Comparison of ENCODE assay signal across 8 cellular contexts in the genomic region with DNA sequence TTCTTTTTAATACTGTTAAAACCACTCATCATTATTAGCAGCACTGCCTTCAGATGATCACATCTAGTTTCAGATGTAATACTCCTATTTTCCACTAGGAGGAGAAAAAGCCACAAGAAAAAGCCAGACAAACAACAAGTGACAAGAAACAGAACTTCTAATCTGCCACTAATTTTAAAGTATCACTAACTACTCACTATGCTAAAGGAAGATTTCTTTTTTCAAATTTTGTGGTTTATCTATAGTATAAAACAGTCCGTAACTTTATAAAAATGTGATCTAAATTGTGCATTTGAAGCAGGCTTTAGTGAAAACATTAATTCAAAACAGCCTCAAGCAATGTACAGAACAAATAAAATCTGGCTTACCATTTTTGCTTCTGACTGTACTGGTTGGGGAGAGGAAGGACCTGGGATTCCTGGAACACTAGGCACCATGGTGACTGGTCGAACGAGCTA. TPM values are rescaled to one million over a fixed set of nuclear protein-coding genes. Genes with fewer than 3 reads are reported as not detected.
A peak's percentile ranks its signal among the peaks of the same experiment; 100 is the strongest.
DNase-seq lines count a peak whose midpoint lies in the region; ATAC-seq and TF ChIP-seq lines count a peak whose summit lies in the region.

No MANE protein-coding gene starts in this region.

- peak; percentile 49 for TF ChIP-seq RAD21 in Ishikawa (IDR thresholded peaks at IDR 0.05; ENCODE audit: low read depth)

- H3K9me3 ChIP-seq in esophagus squamous epithelium = no peaks in the 10 kb centered on the region
- H3K9me3 ChIP-seq in neutrophil = no peaks in the 10 kb centered on the region

- WGBS in esophagus squamous epithelium, 2 donors = 48 to 52% methylated on average over 3 of the region's 3 CpGs

- H3K4me1 ChIP-seq in esophagus squamous epithelium = peaks cover 0 to 7% (median 0%) of the 10 kb centered on the region in 3 donors
- no peaks in the 10 kb centered on the region for H3K4me1 ChIP-seq in neutrophil (ENCODE audit: control insufficient read depth in 1 of 2, insufficient read depth in 1 of 2, low read depth in 1 of 2, low read length in 1 of 2)

- TF ChIP-seq POLR2A in esophagus squamous epithelium (IDR thresholded peaks at IDR 0.05) = no peak

- CTCF ChIA-PET in BJ (lab: Yijun Ruan, JAX) = interaction anchor here (0.6 to 1.4 kb wide), 6 partner anchors 9 to 92 kb away, joined by 3 to 4 read pairs (median 4); no protein-coding TSS in a partner anchor

- TF ChIP-seq CTCF in BJ (IDR thresholded peaks at IDR 0.05; ENCODE audit: insufficient read depth, low read depth, low read length) (peak; percentile 61), esophagus squamous epithelium (IDR thresholded peaks at IDR 0.05) (peak; percentile 43 to 82 (median 75)), neutrophil (IDR thresholded peaks at IDR 0.05) (peak; percentile 73)

- no peak overlapping the region for H3K4me3 ChIP-seq in BJ (ENCODE audit: low read depth, low read length)
- H3K4me3 ChIP-seq in esophagus squamous epithelium = no peak overlapping the region
- H3K4me3 ChIP-seq in neutrophil (ENCODE audit: low read depth in 1 of 2, low read length in 1 of 2) = no peak overlapping the region

- H3K27ac ChIP-seq in esophagus squamous epithelium (no peak overlapping the region), neutrophil (no peak overlapping the region)

- ATAC-seq in GM18858 (IDR thresholded peaks at IDR 0.05; ENCODE audit: unreplicated experiment) = peak; percentile 60
- ATAC-seq in GM18502 (IDR thresholded peaks at IDR 0.05; ENCODE audit: poor library complexity, unreplicated experiment) = no peak

- POLR2A ChIA-PET in BJ (lab: Charles Lee) = no interaction called here

- DNase-seq in BJ (ENCODE audit: low read depth) (peak; percentile 11), SKM-1 (lab: John Stamatoyannopoulos, UW; ENCODE audit: unreplicated experiment) (peak; percentile 5), esophagus squamous epithelium (lab: John Stamatoyannopoulos, UW) (no peak), NCI-H226 (no peak)

- H3K36me3 ChIP-seq in BJ (ENCODE audit: control insufficient read depth, insufficient read depth, low read length) (peaks cover 1% of the 10 kb centered on the region), esophagus squamous epithelium (peaks cover 0 to 80% (median 4%) of the 10 kb centered on the region in 3 donors), neutrophil (peaks cover 78% of the 10 kb centered on the region)

- intact Hi-C loops in esophagus squamous epithelium (cut with DNase I) = no loop called here

- no peak for TF ChIP-seq EP300 in Ishikawa (IDR thresholded peaks at IDR 0.05; ENCODE audit: borderline replicate concordance)

- H3K27me3 ChIP-seq in BJ (ENCODE audit: control insufficient read depth, insufficient read depth, low read length) (no peaks in the 10 kb centered on the region), esophagus squamous epithelium (no peaks in the 10 kb centered on the region), neutrophil (no peaks in the 10 kb centered on the region)

TF ChIP-seq in Ishikawa, 13 proteins besides CTCF, POLR2A, EP300 and RAD21:
- TF ChIP-seq CREB1 (IDR thresholded peaks at IDR 0.05; ENCODE audit: low read depth) (no peak), FOXM1 (IDR thresholded peaks at IDR 0.05; ENCODE audit: borderline replicate concordance, low read depth) (no peak), TAF1 (IDR thresholded peaks at IDR 0.05; ENCODE audit: low read depth) (no peak), CEBPB (IDR thresholded peaks at IDR 0.05) (no peak)
- TF ChIP-seq, protein P1, sequence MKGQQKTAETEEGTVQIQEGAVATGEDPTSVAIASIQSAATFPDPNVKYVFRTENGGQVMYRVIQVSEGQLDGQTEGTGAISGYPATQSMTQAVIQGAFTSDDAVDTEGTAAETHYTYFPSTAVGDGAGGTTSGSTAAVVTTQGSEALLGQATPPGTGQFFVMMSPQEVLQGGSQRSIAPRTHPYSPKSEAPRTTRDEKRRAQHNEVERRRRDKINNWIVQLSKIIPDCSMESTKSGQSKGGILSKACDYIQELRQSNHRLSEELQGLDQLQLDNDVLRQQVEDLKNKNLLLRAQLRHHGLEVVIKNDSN (IDR thresholded peaks at IDR 0.05) = no peak
TF ChIP-seq in Ishikawa: peak in this region for 0.

RNA-seq across cellular contexts. Expression of a gene that starts 56.8 kb away (rescaled TPM):
- polyA plus RNA-seq in BJ (2011; rRNA removed) = 60.6 and 70.2 TPM in 2 replicates
- 58.3 and 91.6 TPM in 2 replicates for polyA minus RNA-seq in BJ (2011; rRNA and poly(A)+ RNA removed)
- total RNA-seq in esophagus squamous epithelium = 10 to 100 TPM in 3 of 4 donors, 1 to 10 TPM in 1; 9.9 to 40.1 (median 18.0) TPM

Comparison
In these comparisons a context has a peak if more than half of its experiments do, and no peak if none do; other contexts are left out.
1. DNase-seq: peak in BJ (single experiment) and SKM-1 (single experiment); none in esophagus squamous epithelium (single experiment) and NCI-H226 (single experiment).
2. Peak in every context shown above with its lines, with median percentiles within 50 percentile points of each other: CTCF ChIP-seq.